ENCODE assay signal across 30 cellular contexts in the genomic region with DNA sequence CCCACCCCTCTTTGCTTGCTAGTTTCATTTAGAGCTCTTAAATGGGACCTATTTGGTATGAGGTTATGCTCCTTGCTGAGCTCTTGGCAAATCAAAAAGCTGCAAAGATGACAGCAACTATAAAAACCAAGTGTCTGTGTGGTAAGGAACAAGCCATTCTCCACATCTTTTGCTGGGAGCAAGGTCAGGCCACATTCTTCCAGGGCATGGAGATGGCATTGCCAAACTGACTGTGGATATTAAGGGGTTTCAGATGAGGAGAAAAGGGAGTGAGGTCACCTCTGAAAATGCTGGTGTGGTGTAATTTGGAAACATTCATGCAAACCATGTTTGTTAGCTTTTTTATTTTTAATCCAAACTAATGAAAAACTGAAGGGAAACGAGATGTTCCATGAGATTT.
"Had no signal": no experiment of that assay in that cellular context is flagged by ENCODE, and none has a peak within 500 bp of the region (broad histone marks: within the 10 kb centered on the region; RNA-seq: fewer than 3 reads in every experiment).

No MANE protein-coding gene starts in this region.

- H3K36me3 ChIP-seq: brain microvascular endothelial cell, esophagus muscularis mucosa, gastrocnemius medialis, heart left ventricle, WERI-Rb-1 had no signal

- H3K9me3 ChIP-seq: gastrocnemius medialis had no signal

- ATAC-seq: activated CD4-positive, CD25-positive, alpha-beta regulatory T cell treated with anti-CD3 and anti-CD28 coated beads, Interleukin-2, amount 50 U/mL, for 24 hours; activated CD8-positive, alpha-beta memory T cell treated with anti-CD3 and anti-CD28 coated beads, Interleukin-2, amount 10 ng/mL, durations not matched to agents 7 days and 5 days; activated CD8-positive, alpha-beta T cell treated with anti-CD3 and anti-CD28 coated beads, Interleukin-2, amount 10 ng/mL, durations not matched to agents 7 days and 5 days; activated naive CD8-positive, alpha-beta T cell treated with anti-CD3 and anti-CD28 coated beads, Interleukin-2, amount 50 U/mL, for 24 hours; effector memory CD8-positive, alpha-beta T cell; foreskin keratinocyte; gastrocnemius medialis; heart left ventricle; T-helper 17 cell had no signal

- H3K27ac ChIP-seq: brain microvascular endothelial cell, esophagus muscularis mucosa, foreskin keratinocyte, gastrocnemius medialis, heart left ventricle, WERI-Rb-1 had no signal

- H3K4me3 ChIP-seq: esophagus muscularis mucosa, gastrocnemius medialis, heart left ventricle had no signal

- DNase-seq: activated B cell treated with CpG ODN at 0.5 μM for 24 hours; activated CD4-positive, alpha-beta memory T cell treated with anti-CD3 and anti-CD28 coated beads for 36 hours; activated CD4-positive, alpha-beta T cell treated with anti-CD3 and anti-CD28 coated beads for 48 hours; activated CD4-positive, alpha-beta T cell treated with anti-CD3 and anti-CD28 coated beads, Interleukin-2, amount 50 U/mL, for 1 hour; activated CD8-positive, alpha-beta memory T cell treated with anti-CD3 and anti-CD28 coated beads, Interleukin-2, amount 10 ng/mL, durations not matched to agents 7 days and 5 days; activated CD8-positive, alpha-beta memory T cell treated with anti-CD3 and anti-CD28 coated beads, Interleukin-2, amount 50 U/mL, for 4 hours; activated CD8-positive, alpha-beta T cell treated with anti-CD3 and anti-CD28 coated beads, Interleukin-2, amount 10 ng/mL, durations not matched to agents 7 days and 5 days; activated effector memory CD4-positive, alpha-beta T cell treated with anti-CD3 and anti-CD28 coated beads, Interleukin-2, amount 50 U/mL, for 16 hours; activated naive CD4-positive, alpha-beta T cell treated with anti-CD3 and anti-CD28 coated beads for 36 hours; activated naive CD8-positive, alpha-beta T cell treated with anti-CD3 and anti-CD28 coated beads for 36 hours; activated naive CD8-positive, alpha-beta T cell treated with anti-CD3 and anti-CD28 coated beads, Interleukin-2, amount 50 U/mL, for 24 hours; activated T-cell treated with anti-CD3 and anti-CD28 coated beads, Interleukin-2, amount 50 U/mL, for 1 hour; activated T-cell treated with anti-CD3 and anti-CD28 coated beads, Interleukin-2, amount 50 U/mL, for 48 hours; amniotic stem cell; brain microvascular endothelial cell; cortex of kidney; dermis blood vessel endothelial cell; effector CD4-positive, alpha-beta T cell; effector memory CD8-positive, alpha-beta T cell; erythroblast; foreskin keratinocyte; gastrocnemius medialis; glutamatergic neuron; heart left ventricle; T-helper 1 cell; T-helper 17 cell; T1000; WERI-Rb-1 had no signal

- H3K4me1 ChIP-seq: esophagus muscularis mucosa, foreskin keratinocyte, gastrocnemius medialis had no signal

- H3K27me3 ChIP-seq: brain microvascular endothelial cell, esophagus muscularis mucosa, gastrocnemius medialis, heart left ventricle had no signal
